ENCODE assay signal across 12 cellular contexts in genomic region chr6:166929534-166930189, GRCh38.
A peak's percentile ranks its signal among the peaks of the same experiment; 100 is the strongest.
DNase-seq lines count a peak whose midpoint lies in the region; TF ChIP-seq lines count a peak whose summit lies in the region.
"Had no signal": no experiment of that assay in that cellular context is flagged by ENCODE, and none has a peak within 500 bp of the region (broad histone marks: within the 10 kb centered on the region; RNA-seq: fewer than 3 reads in every experiment).

No MANE protein-coding gene starts in this region.

- H3K4me3 ChIP-seq in NB4 (ENCODE audit: low read depth, low read length) (no peak overlapping the region), choroid plexus epithelial cell (ENCODE audit: low read depth, low read length) (no peak overlapping the region), retinal pigment epithelial cell (ENCODE audit: low read length) (no peak overlapping the region)
- H3K4me3 ChIP-seq: left lung had no signal

- TF ChIP-seq POLR2A in NB4 (IDR thresholded peaks at IDR 0.05; ENCODE audit: extremely low read depth, insufficient read length) = no peak

- peak; percentile 19 for TF ChIP-seq CTCF in NB4 (IDR thresholded peaks at IDR 0.05; ENCODE audit: low read depth, low read length)
- peak; percentile 11 for TF ChIP-seq CTCF in choroid plexus epithelial cell (conservative IDR thresholded peaks at IDR 0.05; ENCODE audit: low read depth, low read length)
- TF ChIP-seq CTCF in retinal pigment epithelial cell (conservative IDR thresholded peaks at IDR 0.05; ENCODE audit: low read depth, low read length) = peak; percentile 22

- peak; percentile 26 for DNase-seq in activated CD8-positive, alpha-beta memory T cell treated with anti-CD3 and anti-CD28 coated beads for 24 hours
- DNase-seq in activated CD8-positive, alpha-beta memory T cell treated with anti-CD3 and anti-CD28 coated beads, Interleukin-2, amount 50 U/mL, for 48 hours = no peak
- peak; percentile 64 for DNase-seq in NB4 (ENCODE audit: low read depth)
- DNase-seq in choroid plexus epithelial cell (ENCODE audit: low read depth) = no peak
- no peak for DNase-seq in retinal pigment epithelial cell (ENCODE audit: low read depth)
- DNase-seq in activated CD4-positive, CD25-positive, alpha-beta regulatory T cell treated with anti-CD3 and anti-CD28 coated beads, Interleukin-2, amount 50 U/mL, for 72 hours = no peak
- DNase-seq in stimulated activated CD8-positive, alpha-beta memory T cell treated with anti-CD3 and anti-CD28 coated beads, Interleukin-4, amount 100 ng/mL, for 48 hours = no peak
- no peak for DNase-seq in C1 segment of cervical spinal cord (lab: John Stamatoyannopoulos, UW)
- DNase-seq: activated effector memory CD4-positive, alpha-beta T cell treated with anti-CD3 and anti-CD28 coated beads, Interleukin-2, amount 50 U/mL, for 16 hours; left lung; NCI-H1417 treated with DMSO at 0.1 percent for 48 hours; NCI-H446 had no signal

Comparison
In these comparisons a context has a peak if more than half of its experiments do, and no peak if none do; other contexts are left out.
1. DNase-seq: peak in activated CD8-positive, alpha-beta memory T cell treated with anti-CD3 and anti-CD28 coated beads for 24 hours (single experiment) and NB4 (single experiment); none in activated CD8-positive, alpha-beta memory T cell treated with anti-CD3 and anti-CD28 coated beads, Interleukin-2, amount 50 U/mL, for 48 hours (single experiment), choroid plexus epithelial cell (single experiment), retinal pigment epithelial cell (single experiment), activated CD4-positive, CD25-positive, alpha-beta regulatory T cell treated with anti-CD3 and anti-CD28 coated beads, Interleukin-2, amount 50 U/mL, for 72 hours (single experiment), stimulated activated CD8-positive, alpha-beta memory T cell treated with anti-CD3 and anti-CD28 coated beads, Interleukin-4, amount 100 ng/mL, for 48 hours (single experiment) and C1 segment of cervical spinal cord (0 of 14).
2. Peak in every context shown above with its lines, with median percentiles within 50 percentile points of each other: CTCF ChIP-seq.